ENCODE assay signal across 14 cellular contexts in genomic region chr1:109105881-109106280, GRCh38.
"Had no signal": no experiment of that assay in that cellular context is flagged by ENCODE, and none has a peak within 500 bp of the region (broad histone marks: within the 10 kb centered on the region; RNA-seq: fewer than 3 reads in every experiment).

No MANE protein-coding gene starts in this region.

- H3K9me3 Mint-ChIP-seq: activated CD8-positive, alpha-beta T cell treated with anti-CD3 and anti-CD28 coated beads for 36 hours; activated T-cell treated with anti-CD3 and anti-CD28 coated beads, Interleukin-2, amount 50 U/mL, for 72 hours; natural killer cell treated with Interleukin-12 subunit alpha and Interleukin-12 subunit beta and Interleukin-15 and Interleukin-18, amount 100 ng/mL, for 72 hours; T-helper 2 cell treated with Interferon-gamma antibody and Interleukin-4, amounts not matched to agents 5 μg/mL and 100 μg/mL, for 36 hours had no signal

- H3K4me3 Mint-ChIP-seq: activated CD4-positive, alpha-beta T cell treated with anti-CD3 and anti-CD28 coated beads for 36 hours; activated CD8-positive, alpha-beta T cell treated with anti-CD3 and anti-CD28 coated beads for 36 hours; activated T-cell treated with anti-CD3 and anti-CD28 coated beads, Interleukin-2, amount 50 U/mL, for 72 hours; natural killer cell treated with Interleukin-12 subunit alpha and Interleukin-12 subunit beta and Interleukin-15 and Interleukin-18, amount 100 ng/mL, for 72 hours; T-helper 2 cell treated with Interferon-gamma antibody and Interleukin-4, amounts not matched to agents 5 μg/mL and 100 μg/mL, for 36 hours had no signal

- H3K36me3 ChIP-seq: lower lobe of right lung, upper lobe of right lung had no signal

- H3K4me3 ChIP-seq: esophagus squamous epithelium, lower lobe of right lung, upper lobe of right lung had no signal

- H3K27me3 Mint-ChIP-seq: activated CD4-positive, alpha-beta T cell treated with anti-CD3 and anti-CD28 coated beads for 36 hours; activated CD8-positive, alpha-beta T cell treated with anti-CD3 and anti-CD28 coated beads for 36 hours had no signal

- H3K27ac Mint-ChIP-seq: activated CD4-positive, alpha-beta T cell treated with anti-CD3 and anti-CD28 coated beads for 36 hours; activated CD8-positive, alpha-beta T cell treated with anti-CD3 and anti-CD28 coated beads for 36 hours; activated T-cell treated with anti-CD3 and anti-CD28 coated beads, Interleukin-2, amount 50 U/mL, for 72 hours; natural killer cell treated with Interleukin-12 subunit alpha and Interleukin-12 subunit beta and Interleukin-15 and Interleukin-18, amount 100 ng/mL, for 72 hours; T-helper 2 cell treated with Interferon-gamma antibody and Interleukin-4, amounts not matched to agents 5 μg/mL and 100 μg/mL, for 36 hours had no signal

- DNase-seq: activated CD4-positive, alpha-beta T cell treated with anti-CD3 and anti-CD28 coated beads for 36 hours; activated CD8-positive, alpha-beta memory T cell treated with anti-CD3 and anti-CD28 coated beads, Interleukin-2, amount 50 U/mL, for 4 hours; activated CD8-positive, alpha-beta T cell treated with anti-CD3 and anti-CD28 coated beads for 36 hours; activated T-cell treated with anti-CD3 and anti-CD28 coated beads, Interleukin-2, amount 50 U/mL, for 72 hours; esophagus squamous epithelium; foreskin fibroblast; left cardiac atrium; lower lobe of right lung; stimulated activated CD4-positive, alpha-beta T cell treated with anti-CD3 and anti-CD28 coated beads, Interleukin-12 subunit alpha, Interleukin-12 subunit beta, amount 100 ng/mL, for 4 hours; stimulated activated naive CD4-positive, alpha-beta T cell treated with Interleukin-2 at 50 U/mL for 16 hours; upper lobe of right lung; WERI-Rb-1 had no signal

- H3K9me3 ChIP-seq: esophagus squamous epithelium, lower lobe of right lung, upper lobe of right lung had no signal

- H3K36me3 Mint-ChIP-seq: natural killer cell treated with Interleukin-12 subunit alpha and Interleukin-12 subunit beta and Interleukin-15 and Interleukin-18, amount 100 ng/mL, for 72 hours had no signal

- H3K27me3 ChIP-seq: esophagus squamous epithelium, upper lobe of right lung had no signal
